8 cellular contexts compared by ENCODE assay signal in genomic region chr2:64645014-64645418, GRCh38. TPM values are rescaled to one million over a fixed set of nuclear protein-coding genes. Genes with fewer than 3 reads are reported as not detected.
DNase-seq lines count a peak whose midpoint lies in the region; ATAC-seq and TF ChIP-seq lines count a peak whose summit lies in the region.

No MANE protein-coding gene starts in this region.

- H3K9me3 ChIP-seq in left ventricle myocardium inferior (replicated peaks) (no peaks in the 10 kb centered on the region), psoas muscle (no peaks in the 10 kb centered on the region)

- H3K27ac Mint-ChIP-seq in activated naive CD8-positive, alpha-beta T cell treated with anti-CD3 and anti-CD28 coated beads for 36 hours: peak overlapping the region; percentile 92

- peak; percentile 30 for TF ChIP-seq CTCF in left ventricle myocardium inferior (IDR thresholded peaks at IDR 0.05; ENCODE audit: borderline replicate concordance)
- peak; percentile 8 for TF ChIP-seq CTCF in psoas muscle (IDR thresholded peaks at IDR 0.05)

- H3K4me1 ChIP-seq in left ventricle myocardium inferior (peaks cover 89% of the 10 kb centered on the region), psoas muscle (peaks cover 63% of the 10 kb centered on the region)

- H3K36me3 ChIP-seq in left ventricle myocardium inferior (no peaks in the 10 kb centered on the region), psoas muscle (ENCODE audit: insufficient read depth in 1 of 2, low read depth in 1 of 2) (no peaks in the 10 kb centered on the region)

- H3K4me1 Mint-ChIP-seq in activated naive CD8-positive, alpha-beta T cell treated with anti-CD3 and anti-CD28 coated beads for 36 hours: peaks cover 89% of the 10 kb centered on the region

- peak overlapping the region; percentile 66 for H3K4me3 ChIP-seq in left ventricle myocardium inferior
- H3K4me3 ChIP-seq in psoas muscle: peak overlapping the region; percentile 69

- H3K27me3 Mint-ChIP-seq in activated naive CD8-positive, alpha-beta T cell treated with anti-CD3 and anti-CD28 coated beads for 36 hours: no peaks in the 10 kb centered on the region

- peak overlapping the region; percentile 94 for H3K27ac ChIP-seq in left ventricle myocardium inferior (replicated peaks)
- peak overlapping the region; percentile 98 for H3K27ac ChIP-seq in psoas muscle

- H3K4me3 Mint-ChIP-seq in activated naive CD8-positive, alpha-beta T cell treated with anti-CD3 and anti-CD28 coated beads for 36 hours: peak overlapping the region; percentile 88

- intact Hi-C loops in left ventricle myocardium inferior (cut with micrococcal nuclease): loop anchor here (5.0 kb wide), 2 partner anchors 102 to 217 kb away; no protein-coding TSS in a partner anchor
- intact Hi-C loops in psoas muscle (cut with DNase I): loop anchor here in 1 of 2 donors (10.0 kb wide), 1 partner anchor 190 kb away; no protein-coding TSS in a partner anchor

- H3K36me3 Mint-ChIP-seq in activated naive CD8-positive, alpha-beta T cell treated with anti-CD3 and anti-CD28 coated beads for 36 hours: peaks cover 3% of the 10 kb centered on the region

- ATAC-seq in HG03175 (IDR thresholded peaks at IDR 0.05; ENCODE audit: unreplicated experiment) (peak; percentile 32), psoas muscle (peak; percentile 69 to 85 (median 81)), GM21447 (IDR thresholded peaks at IDR 0.05; ENCODE audit: unreplicated experiment) (no peak)

- no peaks in the 10 kb centered on the region for H3K9me3 Mint-ChIP-seq in activated naive CD8-positive, alpha-beta T cell treated with anti-CD3 and anti-CD28 coated beads for 36 hours

- 0 to 2% (median 1%) methylated on average over 17 of the region's 17 CpGs for WGBS in psoas muscle, 3 donors

- no peaks in the 10 kb centered on the region for H3K27me3 ChIP-seq in left ventricle myocardium inferior (ENCODE audit: low read depth)
- H3K27me3 ChIP-seq in psoas muscle (ENCODE audit: insufficient read depth in 3 of 3, low read length in 2 of 3): no peaks in the 10 kb centered on the region

- DNase-seq in COLO829 (ENCODE audit: low spot score): peak; percentile 57
- peak; percentile 94 for DNase-seq in NCI-H526 treated with DMSO at 0.1 percent for 48 hours (lab: John Stamatoyannopoulos, UW)
- peak; percentile 57 for DNase-seq in activated naive CD8-positive, alpha-beta T cell treated with anti-CD3 and anti-CD28 coated beads for 36 hours
- DNase-seq in left ventricle myocardium inferior: peak; percentile 58
- peak in 1 of 2 donors; percentile 69 for DNase-seq in psoas muscle
- DNase-seq in AML-193 (lab: John Stamatoyannopoulos, UW): no peak

RNA-seq across cellular contexts. Expression of gene SERTAD2, which starts 8.7 kb away (rescaled TPM):
- total RNA-seq in activated naive CD8-positive, alpha-beta T cell treated with anti-CD3 and anti-CD28 coated beads for 36 hours: 10 to 100 TPM; 22.7 to 23.3 TPM
- total RNA-seq in left ventricle myocardium inferior (14.5 TPM), psoas muscle (10 to 100 TPM; 10.3 to 13.2 (median 11.5) TPM)
- 1 to 10 TPM; 3.3 to 9.2 (median 4.1) TPM for polyA plus RNA-seq in psoas muscle

Comparison
In these comparisons a context has a peak if more than half of its experiments do, and no peak if none do; other contexts are left out.
1. DNase-seq: peak in COLO829 (single experiment), NCI-H526 treated with DMSO at 0.1 percent for 48 hours (single experiment), activated naive CD8-positive, alpha-beta T cell treated with anti-CD3 and anti-CD28 coated beads for 36 hours (single experiment) and left ventricle myocardium inferior (single experiment); none in AML-193 (0 of 2).